ENCODE assay signal across 22 cellular contexts in genomic region chr9:29778281-29778849, GRCh38.
DNase-seq lines count a peak whose midpoint lies in the region; ATAC-seq lines count a peak whose summit lies in the region.
"Had no signal": no experiment of that assay in that cellular context is flagged by ENCODE, and none has a peak within 500 bp of the region (broad histone marks: within the 10 kb centered on the region; RNA-seq: fewer than 3 reads in every experiment).

No MANE protein-coding gene starts in this region.

- no CpG with 5 or more reads among the region's 7 CpGs for WGBS in mesendoderm (ENCODE audit: extremely low coverage, insufficient coverage, low lambda C conversion rate)

- ATAC-seq in esophagus mucosa = peak; percentile 56
- ATAC-seq: A549, GM12878, GM23338, HCT116 had no signal

- no peak overlapping the region for H2BK15ac ChIP-seq in mesendoderm (replicated peaks; ENCODE audit: low read depth)

- DNase-seq in amniotic epithelial cell (ENCODE audit: low read depth) (peak; percentile 13), mesendoderm (peak; percentile 33), SK-N-DZ (ENCODE audit: low spot score) (no peak), NCI-H1105 (lab: John Stamatoyannopoulos, UW) (no peak), NCI-H2029 treated with DMSO at 0.1 percent for 48 hours (lab: John Stamatoyannopoulos, UW) (no peak)
- DNase-seq: 8988T; ACHN; AML-193; BE2C; CD4-positive, alpha-beta T cell; CD8-positive, alpha-beta memory T cell; DMS 273 treated with DMSO at 0.1 percent for 48 hours; DMS79; EL; GDM1; H9 had no signal

- no peaks in the 10 kb centered on the region for H3K36me3 ChIP-seq in mesendoderm (ENCODE audit: control insufficient read depth, insufficient read depth, low read length)
- H3K36me3 ChIP-seq: BE2C; BLaER1 treated with 17β-estradiol and CSF1 and Interleukin-3, amounts not matched to agents 10 nM and 100 nM had no signal

- H2BK120ac ChIP-seq in mesendoderm (ENCODE audit: low read depth, low read length) = no peak overlapping the region

- no peak overlapping the region for H2AK5ac ChIP-seq in mesendoderm (ENCODE audit: low read length)

- H3K4me1 ChIP-seq in mesendoderm (ENCODE audit: control insufficient read depth, low read depth, low read length) = no peaks in the 10 kb centered on the region
- H3K4me1 ChIP-seq: A549 had no signal

- no peaks in the 10 kb centered on the region for H3K27me3 ChIP-seq in mesendoderm (ENCODE audit: insufficient read depth, low read length, poor library complexity)
- H3K27me3 ChIP-seq: BE2C; BLaER1 treated with 17β-estradiol and CSF1 and Interleukin-3, amounts not matched to agents 10 nM and 100 nM had no signal

- no peak overlapping the region for H4K8ac ChIP-seq in mesendoderm (ENCODE audit: low read depth, low read length)

- no peak overlapping the region for H3K23ac ChIP-seq in mesendoderm (ENCODE audit: low read length)

- no peak overlapping the region for H3K56ac ChIP-seq in mesendoderm (ENCODE audit: low read length)

- no peak overlapping the region for H4K5ac ChIP-seq in mesendoderm (ENCODE audit: low read length)

- no peak overlapping the region for H3K4me3 ChIP-seq in mesendoderm (ENCODE audit: low read length)
- H3K4me3 ChIP-seq: A549; BLaER1 treated with 17β-estradiol and CSF1 and Interleukin-3, amounts not matched to agents 10 nM and 100 nM; GM12878; GM23338 had no signal

- H3K4ac ChIP-seq in mesendoderm (ENCODE audit: low read depth, low read length) = no peak overlapping the region

- H2BK5ac ChIP-seq in mesendoderm (ENCODE audit: low read length) = no peak overlapping the region

- H3K27ac ChIP-seq in mesendoderm (ENCODE audit: low read depth, low read length) = peak overlapping the region; percentile 11
- H3K27ac ChIP-seq: A549; BLaER1 treated with 17β-estradiol and CSF1 and Interleukin-3, amounts not matched to agents 10 nM and 100 nM had no signal

- H3K4me2 ChIP-seq in mesendoderm (ENCODE audit: low read length) = no peak overlapping the region
- H3K4me2 ChIP-seq: A549; BLaER1 treated with 17β-estradiol and CSF1 and Interleukin-3, amounts not matched to agents 10 nM and 100 nM; GM23338 had no signal

- no peak overlapping the region for H3K9ac ChIP-seq in mesendoderm (ENCODE audit: low read length)
- H3K9ac ChIP-seq: BLaER1 treated with 17β-estradiol and CSF1 and Interleukin-3, amounts not matched to agents 10 nM and 100 nM had no signal

- H3K79me1 ChIP-seq in mesendoderm (ENCODE audit: low read length) = no peaks in the 10 kb centered on the region

- no peak overlapping the region for H3K18ac ChIP-seq in mesendoderm (ENCODE audit: low read length)

- H3K79me2 ChIP-seq in mesendoderm (ENCODE audit: control insufficient read depth, insufficient read depth, low read length) = no peaks in the 10 kb centered on the region

Comparison
In these comparisons a context has a peak if more than half of its experiments do, and no peak if none do; other contexts are left out.
1. DNase-seq: peak in amniotic epithelial cell (single experiment) and mesendoderm (single experiment); none in SK-N-DZ (single experiment), NCI-H1105 (single experiment) and NCI-H2029 treated with DMSO at 0.1 percent for 48 hours (single experiment).